Comparison of ENCODE assay signal across 22 cellular contexts in genomic region chrX:38999967-39000745, GRCh38.
DNase-seq lines count a peak whose midpoint lies in the region; ATAC-seq, FAIRE-seq and TF ChIP-seq lines count a peak whose summit lies in the region.
"Had no signal": no experiment of that assay in that cellular context is flagged by ENCODE, and none has a peak within 500 bp of the region (broad histone marks: within the 10 kb centered on the region; RNA-seq: fewer than 3 reads in every experiment).

No MANE protein-coding gene starts in this region.

- no peak overlapping the region for H3K4me2 ChIP-seq in K562 (ENCODE audit: insufficient read depth, low read length)

- no peak for TF ChIP-seq RAD21 in K562 (CRISPR knock-in tag; conservative IDR thresholded peaks at IDR 0.05 in 1 of 2, IDR thresholded peaks at IDR 0.05 in 1 of 2)

- H3K9ac ChIP-seq in K562 (ENCODE audit: insufficient read depth in 1 of 2, low read depth in 2 of 2, low read length in 2 of 2), result no peak overlapping the region

- H3K4me3 ChIP-seq in BJ (ENCODE audit: low read depth, low read length), result no peak overlapping the region
- no peak overlapping the region for H3K4me3 ChIP-seq in K562
- H3K4me3 ChIP-seq: dorsolateral prefrontal cortex, right atrium auricular region, tibial artery had no signal

- no peaks in the 10 kb centered on the region for H3K9me1 ChIP-seq in K562 (ENCODE audit: control insufficient read depth, insufficient read depth, low read length)

- in situ Hi-C loops in K562 (cut with MboI), result no loop called here
- in situ Hi-C loops in ACHN (cut with HindIII; ENCODE audit: low pct_ligation_motif_present, low pct_unique_long_range_greater_than_20kb, low sequenced_read_pairs), result no loop called here

- no peaks in the 10 kb centered on the region for H3K79me2 ChIP-seq in K562 (ENCODE audit: control insufficient read depth, insufficient read depth, low read length)

- H3K9me3 ChIP-seq in K562 (replicated peaks; ENCODE audit: control insufficient read depth, insufficient read depth, low read depth, low read length), result no peaks in the 10 kb centered on the region
- H3K9me3 ChIP-seq: right atrium auricular region, tibial artery had no signal

- WGBS in K562 (ENCODE audit: insufficient coverage, low coverage, missing lambda C conversion rate), result 0% methylated on average over 2 of the region's 2 CpGs

- H3K27ac ChIP-seq in K562 (ENCODE audit: extremely low read depth, low read depth, low read length), result no peak overlapping the region
- H3K27ac ChIP-seq: dorsolateral prefrontal cortex, right atrium auricular region, tibial artery had no signal

- no peaks in the 10 kb centered on the region for H4K20me1 ChIP-seq in K562 (replicated peaks; ENCODE audit: control insufficient read depth, insufficient read depth, low read length)

- H3K36me3 ChIP-seq in BJ (ENCODE audit: control insufficient read depth, insufficient read depth, low read length), result no peaks in the 10 kb centered on the region
- H3K36me3 ChIP-seq in K562 (ENCODE audit: control insufficient read depth, insufficient read depth, low read length), result no peaks in the 10 kb centered on the region
- H3K36me3 ChIP-seq: right atrium auricular region, tibial artery had no signal

- H2AFZ ChIP-seq in K562 (ENCODE audit: low read depth, low read length), result no peak overlapping the region

- no peaks in the 10 kb centered on the region; a peak in 2 of 5 replicates for H3K4me1 ChIP-seq in K562 (replicated peaks in 1 of 2; ENCODE audit: control insufficient read depth in 2 of 2, insufficient read depth in 2 of 2, low read length in 2 of 2)
- H3K4me1 ChIP-seq: right atrium auricular region, tibial artery had no signal

- TF ChIP-seq EP300 in K562 (IDR thresholded peaks at IDR 0.05; ENCODE audit: low read length), result no peak

- H3K27me3 ChIP-seq in BJ (ENCODE audit: control insufficient read depth, insufficient read depth, low read length), result no peaks in the 10 kb centered on the region
- no peaks in the 10 kb centered on the region for H3K27me3 ChIP-seq in K562 (ENCODE audit: control insufficient read depth in 2 of 2, insufficient read depth in 2 of 2, low read length in 2 of 2)
- H3K27me3 ChIP-seq: right atrium auricular region, tibial artery had no signal

- ATAC-seq in K562, result no peak
- ATAC-seq in GM19023 (IDR thresholded peaks at IDR 0.05; ENCODE audit: unreplicated experiment), result no peak
- ATAC-seq in HG02840 (IDR thresholded peaks at IDR 0.05; ENCODE audit: low FRiP score, unreplicated experiment), result no peak
- ATAC-seq: activated CD8-positive, alpha-beta T cell treated with anti-CD3 and anti-CD28 coated beads for 36 hours; naive thymus-derived CD8-positive, alpha-beta T cell; stimulated activated naive CD8-positive, alpha-beta T cell treated with anti-CD3 and anti-CD28 coated beads, Interleukin-15, amount 100 ng/mL, for 72 hours had no signal

- DNase-seq in BJ (ENCODE audit: low read depth), result peak; percentile 59
- peak; percentile 58 for DNase-seq in H4 (ENCODE audit: low spot score)
- DNase-seq in K562 (ENCODE audit: extremely low read depth in 1 of 4, low spot score in 3 of 4), result no peak
- peak; percentile 71 for DNase-seq in myocyte (ENCODE audit: low read depth)
- DNase-seq in ACHN, result no peak
- DNase-seq in SHP77 treated with DMSO at 0.1 percent for 48 hours (lab: John Stamatoyannopoulos, UW), result no peak
- DNase-seq: activated CD4-positive, CD25-positive, alpha-beta regulatory T cell; activated CD8-positive, alpha-beta T cell treated with anti-CD3 and anti-CD28 coated beads for 36 hours; activated gamma-delta T cell treated with Interleukin-2 at 50 U/mL for 16 hours; DMS79 treated with DMSO at 0.1 percent for 48 hours; dorsolateral prefrontal cortex; GOT3; kidney glomerular epithelial cell; naive thymus-derived CD8-positive, alpha-beta T cell; NCI-H1417 treated with DMSO at 0.1 percent for 48 hours; NCI-H510A; stimulated activated CD4-positive, alpha-beta T cell treated with anti-CD3 and anti-CD28 coated beads, Interleukin-12 subunit alpha, Interleukin-12 subunit beta, amount 100 ng/mL, for 4 hours; stimulated activated naive CD8-positive, alpha-beta T cell treated with anti-CD3 and anti-CD28 coated beads, Interleukin-15, amount 100 ng/mL, for 72 hours; tibial artery had no signal

- no peak for FAIRE-seq in K562 (lab: Jason Lieb, UNC)

- CTCF ChIA-PET in BJ (lab: Yijun Ruan, JAX), result interaction anchor here (1.0 kb wide), 1 partner anchor 229 kb away, joined by 3 read pairs; no protein-coding TSS in a partner anchor
- CTCF ChIA-PET in K562 (lab: Yijun Ruan, JAX; ENCODE audit: low intra/inter-chr PET ratio), result no interaction called here

- TF ChIP-seq CTCF in BJ (IDR thresholded peaks at IDR 0.05; ENCODE audit: insufficient read depth, low read depth, low read length) (no peak), K562 (IDR thresholded peaks at IDR 0.05 in 2 of 3, conservative IDR thresholded peaks at IDR 0.05 in 1 of 3; ENCODE audit: insufficient read depth in 2 of 3, low read depth in 1 of 3, low read length in 3 of 3) (no peak)

- intact Hi-C loops in K562 (cut with micrococcal nuclease), result loop anchor here (10.0 kb wide), 1 partner anchor 55 kb away; no protein-coding TSS in a partner anchor

- POLR2A ChIA-PET in BJ (lab: Charles Lee) (no interaction called here), K562 (lab: Yijun Ruan, JAX) (interaction anchor here (0.7 kb wide), 1 partner anchor 11 kb away, joined by 3 read pairs; no protein-coding TSS in a partner anchor)

- BruUV-seq in K562 (replicated peaks; lab: Mats Ljungman, UMichigan), result no TSS peak

- TF ChIP-seq POLR2A in K562 (conservative IDR thresholded peaks at IDR 0.05), result no peak

TF ChIP-seq in K562, 482 proteins besides CTCF, POLR2A, EP300 and RAD21:
- TF ChIP-seq VEZF1 (CRISPR knock-in tag; IDR thresholded peaks at IDR 0.05) (no peak), ZNF561 (CRISPR knock-in tag; conservative IDR thresholded peaks at IDR 0.05) (no peak), CBFA2T3 (IDR thresholded peaks at IDR 0.05) (no peak), THRB (CRISPR knock-in tag; conservative IDR thresholded peaks at IDR 0.05) (no peak), SIX5 (IDR thresholded peaks at IDR 0.05; ENCODE audit: borderline replicate concordance in 1 of 2, insufficient read depth in 1 of 2, low read depth in 1 of 2, low read length in 2 of 2) (no peak)
- TF ChIP-seq, protein P1, sequence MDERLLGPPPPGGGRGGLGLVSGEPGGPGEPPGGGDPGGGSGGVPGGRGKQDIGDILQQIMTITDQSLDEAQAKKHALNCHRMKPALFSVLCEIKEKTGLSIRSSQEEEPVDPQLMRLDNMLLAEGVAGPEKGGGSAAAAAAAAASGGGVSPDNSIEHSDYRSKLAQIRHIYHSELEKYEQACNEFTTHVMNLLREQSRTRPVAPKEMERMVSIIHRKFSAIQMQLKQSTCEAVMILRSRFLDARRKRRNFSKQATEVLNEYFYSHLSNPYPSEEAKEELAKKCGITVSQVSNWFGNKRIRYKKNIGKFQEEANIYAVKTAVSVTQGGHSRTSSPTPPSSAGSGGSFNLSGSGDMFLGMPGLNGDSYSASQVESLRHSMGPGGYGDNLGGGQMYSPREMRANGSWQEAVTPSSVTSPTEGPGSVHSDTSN (CRISPR knock-in tag; IDR thresholded peaks at IDR 0.05; ENCODE audit: low read depth), result no peak
- TF ChIP-seq, protein P1 (tag; conservative IDR thresholded peaks at IDR 0.05; ENCODE audit: low read depth), result 0 out of 2 replicates have a peak, but pooled peaks have one; percentile 10

Comparison
In these comparisons a context has a peak if more than half of its experiments do, and no peak if none do; other contexts are left out.
1. DNase-seq: peak in BJ (single experiment), H4 (single experiment) and myocyte (single experiment); none in K562 (0 of 4), ACHN (single experiment) and SHP77 treated with DMSO at 0.1 percent for 48 hours (single experiment).